9 cellular contexts compared by ENCODE assay signal in the genomic region with DNA sequence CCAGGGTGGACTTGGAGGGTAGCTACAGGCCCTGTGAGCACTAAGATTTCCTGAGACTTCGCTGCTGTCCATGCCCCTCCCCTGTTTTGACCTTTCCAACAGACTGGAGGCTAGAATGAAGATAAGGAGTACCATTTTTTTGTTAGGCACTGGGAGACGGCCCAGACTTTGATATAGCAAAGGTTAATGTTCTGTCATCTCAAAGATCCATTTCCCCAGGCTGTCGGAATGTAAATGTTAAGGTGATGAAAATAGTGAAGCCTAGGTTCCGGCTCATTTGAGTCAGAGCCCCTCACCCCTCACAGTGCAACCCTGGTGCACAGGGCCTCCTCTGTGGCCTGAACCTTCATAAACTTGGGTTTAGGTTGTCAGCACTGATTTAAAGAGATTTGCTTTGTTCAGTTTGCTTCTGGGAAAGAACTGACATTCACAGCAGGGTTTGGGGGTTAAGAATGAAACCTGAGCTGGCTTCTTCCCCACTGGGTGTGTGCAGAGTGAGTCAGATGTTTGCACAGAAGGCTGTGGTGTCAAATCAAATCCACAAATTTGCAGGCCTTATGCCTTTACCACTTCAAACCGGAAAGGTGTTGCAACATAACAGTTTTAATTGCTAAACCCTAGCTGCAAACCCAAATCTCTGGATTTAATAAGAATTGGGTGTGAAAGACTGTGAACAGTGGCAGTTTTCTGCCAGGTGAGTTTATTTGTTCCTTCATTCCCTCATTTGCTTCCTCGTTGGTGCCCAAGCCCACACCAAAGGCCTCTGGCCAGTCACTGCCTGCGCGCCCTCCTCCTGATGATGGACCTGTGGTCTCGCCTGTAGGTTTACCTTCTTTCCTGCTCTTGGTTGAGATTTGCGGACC. TPM values are rescaled to one million over a fixed set of nuclear protein-coding genes. Genes with fewer than 3 reads are reported as not detected.
A peak's percentile ranks its signal among the peaks of the same experiment; 100 is the strongest.
DNase-seq lines count a peak whose midpoint lies in the region; ATAC-seq and TF ChIP-seq lines count a peak whose summit lies in the region.
"Had no signal": no experiment of that assay in that cellular context is flagged by ENCODE, and none has a peak within 500 bp of the region (broad histone marks: within the 10 kb centered on the region; RNA-seq: fewer than 3 reads in every experiment).

No MANE protein-coding gene starts in this region.

- TF ChIP-seq CTCF in brain microvascular endothelial cell (IDR thresholded peaks at IDR 0.05; ENCODE audit: low read depth, low read length, missing control alignments): no peak
- no peak for TF ChIP-seq CTCF in right lobe of liver (IDR thresholded peaks at IDR 0.05)

- WGBS in right lobe of liver (ENCODE audit: insufficient coverage, low coverage, low lambda C conversion rate, missing lambda C conversion rate): 23% methylated on average over 10 of the region's 10 CpGs

- peak; percentile 85 to 91 (median 89) for ATAC-seq in right lobe of liver
- no peak for ATAC-seq in GM19324 (IDR thresholded peaks at IDR 0.05; ENCODE audit: low FRiP score, unreplicated experiment)
- ATAC-seq in GM18520 (IDR thresholded peaks at IDR 0.05; ENCODE audit: unreplicated experiment): no peak

- peaks cover 11% of the 10 kb centered on the region for H3K27me3 Mint-ChIP-seq in stimulated activated naive CD8-positive, alpha-beta T cell treated with anti-CD3 and anti-CD28 coated beads, Interleukin-15, Interleukin-2, amounts not matched to agents 100 ng/mL and 50 ng/mL, for 24 hours

- no peaks in the 10 kb centered on the region for H3K9me3 ChIP-seq in right lobe of liver
- H3K9me3 ChIP-seq: thoracic aorta had no signal

- no peaks in the 10 kb centered on the region for H3K36me3 Mint-ChIP-seq in stimulated activated naive CD8-positive, alpha-beta T cell treated with anti-CD3 and anti-CD28 coated beads, Interleukin-15, Interleukin-2, amounts not matched to agents 100 ng/mL and 50 ng/mL, for 24 hours (ENCODE audit: low read depth)

- peak overlapping the region; percentile 40 for H3K27ac Mint-ChIP-seq in stimulated activated naive CD8-positive, alpha-beta T cell treated with anti-CD3 and anti-CD28 coated beads, Interleukin-15, Interleukin-2, amounts not matched to agents 100 ng/mL and 50 ng/mL, for 24 hours

- DNase-seq in DMS79 treated with DMSO at 0.1 percent for 48 hours (lab: John Stamatoyannopoulos, UW) (peak; percentile 19), LHCN-M2 (ENCODE audit: low read depth) (peak; percentile 96), SIG-M5 treated with dmso at 0.1 percent for 504 hours (lab: John Stamatoyannopoulos, UW; ENCODE audit: unreplicated experiment) (peak; percentile 97), brain microvascular endothelial cell (peak; percentile 87), right lobe of liver (peak; percentile 46 to 82 (median 70))

- peak overlapping the region; percentile 78 for H3K27ac ChIP-seq in brain microvascular endothelial cell
- H3K27ac ChIP-seq in right lobe of liver: peak overlapping the region; percentile 72 to 86 (median 86)
- H3K27ac ChIP-seq: thoracic aorta had no signal

- H3K4me1 ChIP-seq in right lobe of liver: peaks cover 0 to 58% (median 29%) of the 10 kb centered on the region in 4 donors

- H3K36me3 ChIP-seq in brain microvascular endothelial cell (replicated peaks) (no peaks in the 10 kb centered on the region), right lobe of liver (no peaks in the 10 kb centered on the region)
- H3K36me3 ChIP-seq: thoracic aorta had no signal

- H3K9me3 Mint-ChIP-seq in stimulated activated naive CD8-positive, alpha-beta T cell treated with anti-CD3 and anti-CD28 coated beads, Interleukin-15, Interleukin-2, amounts not matched to agents 100 ng/mL and 50 ng/mL, for 24 hours: no peaks in the 10 kb centered on the region

- H3K4me3 ChIP-seq in brain microvascular endothelial cell (ENCODE audit: low read depth, low read length): no peak overlapping the region
- H3K4me3 ChIP-seq in right lobe of liver: peak overlapping the region; percentile 1 to 16 (median 3)
- H3K4me3 ChIP-seq: thoracic aorta had no signal

- intact Hi-C loops in right lobe of liver (cut with DNase I): no loop called here

- H3K27me3 ChIP-seq in brain microvascular endothelial cell (replicated peaks): no peaks in the 10 kb centered on the region
- H3K27me3 ChIP-seq in right lobe of liver: no peaks in the 10 kb centered on the region

- no peak overlapping the region for H3K4me3 Mint-ChIP-seq in stimulated activated naive CD8-positive, alpha-beta T cell treated with anti-CD3 and anti-CD28 coated beads, Interleukin-15, Interleukin-2, amounts not matched to agents 100 ng/mL and 50 ng/mL, for 24 hours

- in situ Hi-C loops in brain microvascular endothelial cell (cut with HindIII; ENCODE audit: low pct_ligation_motif_present, low sequenced_read_pairs): no loop called here

- no peak for TF ChIP-seq POLR2A in right lobe of liver (IDR thresholded peaks at IDR 0.05)

- H3K4me1 Mint-ChIP-seq in stimulated activated naive CD8-positive, alpha-beta T cell treated with anti-CD3 and anti-CD28 coated beads, Interleukin-15, Interleukin-2, amounts not matched to agents 100 ng/mL and 50 ng/mL, for 24 hours (ENCODE audit: low read depth): peaks cover 39% of the 10 kb centered on the region

RNA-seq across cellular contexts. Expression of a gene that starts 20.6 kb away (rescaled TPM):
- total RNA-seq in LHCN-M2 (2014; rRNA removed) (7.1 and 10.7 TPM in 2 replicates), right lobe of liver (1 to 10 TPM; 4.3 to 9.6 (median 8.0) TPM)
- 3.7 TPM for polyA plus RNA-seq in LHCN-M2 (2012)

RNA-seq across cellular contexts. Expression of a gene that starts 37.6 kb away (rescaled TPM):
- total RNA-seq in LHCN-M2 (2014; rRNA removed): 111 and 150 TPM in 2 replicates
- polyA plus RNA-seq in LHCN-M2 (2012): 95.0 TPM
- 10 to 100 TPM; 35.5 to 70.2 (median 47.3) TPM for total RNA-seq in right lobe of liver

Comparison
In these comparisons a context has a peak if more than half of its experiments do, and no peak if none do; other contexts are left out.
1. DNase-seq: peak in every context shown above with its lines; median percentile 97 in SIG-M5 treated with dmso at 0.1 percent for 504 hours; 96 in LHCN-M2; 87 in brain microvascular endothelial cell; 70 in right lobe of liver; 19 in DMS79 treated with DMSO at 0.1 percent for 48 hours.
2. ATAC-seq: peak in right lobe of liver (4 of 4); none in GM19324 (single experiment) and GM18520 (single experiment).